Comparison of ENCODE assay signal across 1 cellular context in the genomic region with DNA sequence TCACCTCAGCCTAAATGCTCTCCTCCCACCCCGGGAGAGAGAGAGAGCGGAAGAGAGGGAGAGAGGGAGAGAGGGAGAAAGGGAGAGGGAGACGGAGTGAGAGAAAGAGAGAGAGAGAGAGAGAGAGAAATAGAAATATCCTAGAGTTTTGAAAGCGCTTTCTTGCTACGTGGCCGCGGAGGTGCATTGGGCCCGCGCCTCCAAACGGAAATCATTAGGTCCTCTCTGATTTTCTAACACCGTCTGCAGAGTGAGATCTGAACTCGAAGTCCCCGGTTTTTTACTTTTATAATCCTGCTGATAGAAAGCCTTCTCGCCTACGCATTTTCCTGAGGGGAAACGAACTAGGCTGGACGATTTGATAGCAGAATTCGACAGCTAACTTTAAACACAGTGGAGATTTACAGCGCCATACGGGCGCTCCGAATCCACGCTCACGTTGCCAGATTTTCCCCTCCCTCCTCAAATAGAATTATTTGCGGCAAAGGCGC.
TF ChIP-seq lines count a peak whose summit lies in the region.

No MANE protein-coding gene starts in this region.

TF ChIP-seq in WTC11, 78 proteins besides CTCF, POLR2A, EP300 and RAD21 (continued from another document):
- TF ChIP-seq, protein P1, sequence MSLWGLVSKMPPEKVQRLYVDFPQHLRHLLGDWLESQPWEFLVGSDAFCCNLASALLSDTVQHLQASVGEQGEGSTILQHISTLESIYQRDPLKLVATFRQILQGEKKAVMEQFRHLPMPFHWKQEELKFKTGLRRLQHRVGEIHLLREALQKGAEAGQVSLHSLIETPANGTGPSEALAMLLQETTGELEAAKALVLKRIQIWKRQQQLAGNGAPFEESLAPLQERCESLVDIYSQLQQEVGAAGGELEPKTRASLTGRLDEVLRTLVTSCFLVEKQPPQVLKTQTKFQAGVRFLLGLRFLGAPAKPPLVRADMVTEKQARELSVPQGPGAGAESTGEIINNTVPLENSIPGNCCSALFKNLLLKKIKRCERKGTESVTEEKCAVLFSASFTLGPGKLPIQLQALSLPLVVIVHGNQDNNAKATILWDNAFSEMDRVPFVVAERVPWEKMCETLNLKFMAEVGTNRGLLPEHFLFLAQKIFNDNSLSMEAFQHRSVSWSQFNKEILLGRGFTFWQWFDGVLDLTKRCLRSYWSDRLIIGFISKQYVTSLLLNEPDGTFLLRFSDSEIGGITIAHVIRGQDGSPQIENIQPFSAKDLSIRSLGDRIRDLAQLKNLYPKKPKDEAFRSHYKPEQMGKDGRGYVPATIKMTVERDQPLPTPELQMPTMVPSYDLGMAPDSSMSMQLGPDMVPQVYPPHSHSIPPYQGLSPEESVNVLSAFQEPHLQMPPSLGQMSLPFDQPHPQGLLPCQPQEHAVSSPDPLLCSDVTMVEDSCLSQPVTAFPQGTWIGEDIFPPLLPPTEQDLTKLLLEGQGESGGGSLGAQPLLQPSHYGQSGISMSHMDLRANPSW (CRISPR knock-in tag; conservative IDR thresholded peaks at IDR 0.05; ENCODE audit: low read depth), result no peak
- TF ChIP-seq ZNF232 (CRISPR knock-in tag; IDR thresholded peaks at IDR 0.05) (no peak), MAX (CRISPR knock-in tag; IDR thresholded peaks at IDR 0.05) (no peak), E2F4 (CRISPR knock-in tag; IDR thresholded peaks at IDR 0.05; ENCODE audit: borderline replicate concordance, low read depth) (no peak)
TF ChIP-seq in WTC11: peak in this region for 0.
